ENCODE assay signal across 15 cellular contexts in the genomic region with DNA sequence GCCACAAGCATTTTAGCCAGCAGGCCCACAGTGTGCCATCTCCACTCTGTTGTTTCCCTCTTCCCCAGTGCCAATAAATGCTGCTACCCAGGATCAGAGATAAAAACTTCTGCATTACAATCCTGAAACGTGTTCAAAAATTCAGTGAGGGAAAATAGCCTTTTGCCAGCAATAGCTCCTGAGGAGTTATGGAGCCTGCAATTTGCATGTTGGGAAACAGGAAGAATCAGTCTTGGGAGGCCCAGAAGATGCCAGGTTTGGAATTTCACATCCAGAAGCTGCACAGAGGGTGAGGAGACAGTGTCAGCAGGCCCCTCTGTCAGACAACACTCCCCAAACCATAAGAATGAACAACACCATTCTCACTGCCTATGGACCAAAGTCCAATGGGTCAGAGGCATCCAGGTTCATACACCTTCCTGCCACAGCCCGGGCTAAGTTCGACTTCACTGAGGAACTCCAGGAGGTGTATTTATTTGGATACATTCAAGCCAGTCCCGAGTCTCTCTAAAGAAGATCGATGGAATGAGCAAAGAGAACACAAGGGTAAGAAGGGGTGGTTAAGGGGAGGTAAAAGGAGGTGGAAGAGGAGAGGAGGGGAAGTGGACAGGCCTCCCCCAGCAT. TPM values are rescaled to one million over a fixed set of nuclear protein-coding genes. Genes with fewer than 3 reads are reported as not detected.
DNase-seq lines count a peak whose midpoint lies in the region; ATAC-seq, FAIRE-seq and TF ChIP-seq lines count a peak whose summit lies in the region.
"Had no signal": no experiment of that assay in that cellular context is flagged by ENCODE, and none has a peak within 500 bp of the region (broad histone marks: within the 10 kb centered on the region; RNA-seq: fewer than 3 reads in every experiment).

No MANE protein-coding gene starts in this region.

- H3K27me3 Mint-ChIP-seq in chondrocyte (ENCODE audit: low read depth), result no peaks in the 10 kb centered on the region
- H3K27me3 Mint-ChIP-seq: activated naive CD8-positive, alpha-beta T cell treated with anti-CD3 and anti-CD28 coated beads, Interleukin-2, amount 50 U/mL, for 24 hours had no signal

- H2AFZ ChIP-seq in HepG2 (ENCODE audit: low read length), result no peak overlapping the region

- H3K36me3 ChIP-seq in HepG2 (replicated peaks in 1 of 2; ENCODE audit: control insufficient read depth in 1 of 2, insufficient read depth in 2 of 2, low read length in 2 of 2), result peaks cover 40 to 68% of the 10 kb centered on the region in 2 experiments
- H3K36me3 ChIP-seq in stomach, result peaks cover 10 to 40% (median 31%) of the 10 kb centered on the region in 4 donors

- peak overlapping the region; percentile 46 for H3K4me2 ChIP-seq in HepG2 (ENCODE audit: low read depth, low read length)

- POLR2A ChIA-PET in HepG2 (lab: Yijun Ruan, JAX), result interaction anchor here (1.8 kb wide), 1 partner anchor 19 kb away, joined by 4 read pairs; no protein-coding TSS in a partner anchor

- H3K4me3 ChIP-seq in HepG2 (replicated peaks in 1 of 3; ENCODE audit: insufficient read depth in 1 of 3, low read depth in 2 of 3, low read length in 3 of 3) (no peak overlapping the region), stomach (no peak overlapping the region)
- H3K4me3 ChIP-seq: HAP-1 had no signal

- DNase-seq in GM04504 (ENCODE audit: low read depth) (peak; percentile 49), chondrocyte (ENCODE audit: low spot score) (no peak), HepG2 (ENCODE audit: low spot score) (peak; percentile 83), stomach (no peak), NCI-H1694 (lab: John Stamatoyannopoulos, UW) (no peak)
- no peak for DNase-seq in stimulated activated CD4-positive, alpha-beta T cell treated with anti-CD3 and anti-CD28 coated beads, Interleukin-2, amount 100 ng/mL, for 24 hours
- DNase-seq: activated CD8-positive, alpha-beta T cell treated with anti-CD3 and anti-CD28 coated beads, Interleukin-2, amount 10 ng/mL, durations not matched to agents 7 days and 5 days; activated naive CD8-positive, alpha-beta T cell treated with anti-CD3 and anti-CD28 coated beads, Interleukin-2, amount 50 U/mL, for 24 hours; endodermal cell; NCI-H1694 treated with DMSO at 0.1 percent for 48 hours; T-helper 2 cell had no signal

- FAIRE-seq in HepG2 (lab: Jason Lieb, UNC), result peak; percentile 81

- H3K4me3 Mint-ChIP-seq in chondrocyte (ENCODE audit: unreplicated experiment), result peak overlapping the region; percentile 29
- H3K4me3 Mint-ChIP-seq: activated CD8-positive, alpha-beta T cell treated with anti-CD3 and anti-CD28 coated beads, Interleukin-2, amount 10 ng/mL, durations not matched to agents 7 days and 5 days; activated naive CD8-positive, alpha-beta T cell treated with anti-CD3 and anti-CD28 coated beads, Interleukin-2, amount 50 U/mL, for 24 hours; endodermal cell had no signal

- in situ Hi-C loops in HepG2 (cut with HindIII; ENCODE audit: extremely low pct_ligation_motif_present, low pct_unique_long_range_greater_than_20kb), result no loop called here

- TF ChIP-seq POLR2A in HepG2 (IDR thresholded peaks at IDR 0.05; ENCODE audit: insufficient read depth in 1 of 2, low read depth in 2 of 2, low read length in 2 of 2) (peak in 1 of 2 experiments; percentile 9; a peak in 1 of 4 replicates), stomach (IDR thresholded peaks at IDR 0.05) (no peak)

- H3K9me3 ChIP-seq in HepG2 (ENCODE audit: low read length) (no peaks in the 10 kb centered on the region), stomach (peaks cover 0 to 6% (median 3%) of the 10 kb centered on the region in 4 donors)

- peaks cover 8% of the 10 kb centered on the region for H3K9me3 Mint-ChIP-seq in chondrocyte (ENCODE audit: low read depth)
- H3K9me3 Mint-ChIP-seq: activated naive CD8-positive, alpha-beta T cell treated with anti-CD3 and anti-CD28 coated beads, Interleukin-2, amount 50 U/mL, for 24 hours had no signal

- BruUV-seq in HepG2 (replicated peaks; lab: Mats Ljungman, UMichigan), result no TSS peak

- no peak for TF ChIP-seq RAD21 in HepG2 (CRISPR knock-in tag; IDR thresholded peaks at IDR 0.05)

- TF ChIP-seq CTCF in chondrocyte (IDR thresholded peaks at IDR 0.05) (no peak), HepG2 (CRISPR knock-in tag; IDR thresholded peaks at IDR 0.05) (no peak), stomach (IDR thresholded peaks at IDR 0.05) (no peak)

- TF ChIP-seq EP300 in HepG2 (IDR thresholded peaks at IDR 0.05; ENCODE audit: low read depth in 2 of 2, low read length in 2 of 2) (no peak), HepG2 (CRISPR knock-in tag; IDR thresholded peaks at IDR 0.05; ENCODE audit: borderline replicate concordance) (peak; percentile 39; the same call in 1 of the 2 replicates), stomach (IDR thresholded peaks at IDR 0.05) (no peak)

- ATAC-seq in HepG2 (peak; percentile 73), GM18907 (IDR thresholded peaks at IDR 0.05; ENCODE audit: unreplicated experiment) (no peak), GM19397 (IDR thresholded peaks at IDR 0.05; ENCODE audit: unreplicated experiment) (no peak)
- ATAC-seq: activated CD8-positive, alpha-beta T cell treated with anti-CD3 and anti-CD28 coated beads, Interleukin-2, amount 10 ng/mL, durations not matched to agents 7 days and 5 days had no signal

- H3K27ac Mint-ChIP-seq in chondrocyte (ENCODE audit: unreplicated experiment), result peak overlapping the region; percentile 97
- H3K27ac Mint-ChIP-seq: activated CD8-positive, alpha-beta T cell treated with anti-CD3 and anti-CD28 coated beads, Interleukin-2, amount 10 ng/mL, durations not matched to agents 7 days and 5 days; activated naive CD8-positive, alpha-beta T cell treated with anti-CD3 and anti-CD28 coated beads, Interleukin-2, amount 50 U/mL, for 24 hours had no signal

- H3K27me3 ChIP-seq in HepG2 (ENCODE audit: control insufficient read depth in 1 of 2, insufficient read depth in 2 of 2, low read length in 2 of 2) (no peaks in the 10 kb centered on the region), stomach (no peaks in the 10 kb centered on the region)

- H3K9ac ChIP-seq in HepG2 (ENCODE audit: insufficient read depth, low read depth, low read length), result no peak overlapping the region

- 8% methylated on average over 5 of the region's 5 CpGs for WGBS in HepG2 (ENCODE audit: low lambda C conversion rate)
- 32 to 50% (median 42%) methylated on average over 5 of the region's 5 CpGs for WGBS in stomach, 5 donors

- CTCF ChIA-PET in HepG2 (lab: Yijun Ruan, JAX; ENCODE audit: low intra/inter-chr PET ratio, low total read pairs), result no interaction called here

- H3K4me1 ChIP-seq in HepG2 (ENCODE audit: insufficient read depth, low read length), result peaks cover 58% of the 10 kb centered on the region
- H3K4me1 ChIP-seq in stomach, result peaks cover 21 to 81% (median 42%) of the 10 kb centered on the region in 4 donors

- peaks cover 93% of the 10 kb centered on the region for H4K20me1 ChIP-seq in HepG2 (ENCODE audit: insufficient read depth, low read length)

- H3K4me1 Mint-ChIP-seq in chondrocyte (ENCODE audit: low read depth), result peaks cover 87% of the 10 kb centered on the region

- peaks cover 86% of the 10 kb centered on the region for H3K79me2 ChIP-seq in HepG2 (ENCODE audit: insufficient read depth, low read length)

- peaks cover 36% of the 10 kb centered on the region for H3K36me3 Mint-ChIP-seq in chondrocyte (ENCODE audit: low read depth)

- H3K27ac ChIP-seq in HepG2 (ENCODE audit: extremely low read length, insufficient read depth, low read length), result peak overlapping the region; percentile 53
- peak overlapping the region in 4 of 5 donors; percentile 15 to 69 (median 50) for H3K27ac ChIP-seq in stomach

- intact Hi-C loops in HepG2 (cut with micrococcal nuclease; ENCODE audit: unreplicated experiment) (no loop called here), stomach (cut with DNase I; ENCODE audit: low total_unique reads) (no loop called here)

RNA-seq across cellular contexts. Expression of a gene that starts 20.8 kb away (rescaled TPM):
- 459 to 621 TPM (median 460 TPM) in 3 replicates for total RNA-seq in chondrocyte
- total RNA-seq in HepG2 (2016; rRNA removed; fragmentation: Illumina TruSeq; extraction: Trizol), result 97.1 and 222 TPM in 2 replicates
- 35.1 and 38.1 TPM in 2 replicates for total RNA-seq in HepG2 (2016; cell fraction: cytosol; rRNA removed; fragmentation: Illumina TruSeq; extraction: Trizol; ENCODE audit: low read depth)
- 75.4 and 223 TPM in 2 replicates for total RNA-seq in HepG2 (2016; cell fraction: insoluble cytoplasmic fraction; rRNA removed; fragmentation: Illumina TruSeq; extraction: Trizol)
- 33.7 and 37.4 TPM in 2 replicates for total RNA-seq in HepG2 (2016; cell fraction: membrane; rRNA removed; fragmentation: Illumina TruSeq; extraction: Trizol)
- 254 and 316 TPM in 2 replicates for total RNA-seq in HepG2 (2016; cell fraction: nucleus; rRNA removed; fragmentation: Illumina TruSeq; extraction: Trizol)
- polyA plus RNA-seq in HepG2 (2011; rRNA removed), result 150 and 195 TPM in 2 replicates
- polyA plus RNA-seq in HepG2 (2011; cell fraction: cytosol; rRNA removed), result 97.1 and 99.8 TPM in 2 replicates
- 402 and 429 TPM in 2 replicates for polyA plus RNA-seq in HepG2 (2011; cell fraction: nucleus; rRNA removed)
- polyA plus RNA-seq in HepG2 (2012), result 190 and 218 TPM in 2 replicates
- polyA plus RNA-seq in HepG2 (2016; cell fraction: cytosol; fragmentation: Illumina TruSeq; extraction: Trizol; ENCODE audit: low read depth), result 14.1 and 14.3 TPM in 2 replicates
- 67.5 and 88.2 TPM in 2 replicates for polyA plus RNA-seq in HepG2 (2016; cell fraction: insoluble cytoplasmic fraction; fragmentation: Illumina TruSeq; extraction: Trizol; ENCODE audit: low read depth)
- 15.3 and 18.4 TPM in 2 replicates for polyA plus RNA-seq in HepG2 (2016; cell fraction: membrane; fragmentation: Illumina TruSeq; extraction: Trizol; ENCODE audit: low read depth)
- polyA plus RNA-seq in HepG2 (2016; cell fraction: nucleus; fragmentation: Illumina TruSeq; extraction: Trizol; ENCODE audit: insufficient read depth, low read depth), result 548 and 573 TPM in 2 replicates
- polyA minus RNA-seq in HepG2 (2011; rRNA and poly(A)+ RNA removed; ENCODE audit: low replicate concordance), result 18.3 and 157 TPM in 2 replicates
- 155 and 192 TPM in 2 replicates for polyA minus RNA-seq in HepG2 (2011; cell fraction: cytosol; rRNA and poly(A)+ RNA removed)
- 198 and 205 TPM in 2 replicates for polyA minus RNA-seq in HepG2 (2011; cell fraction: nucleus; rRNA and poly(A)+ RNA removed)
- 100 to 1,000 TPM; 125 to 456 (median 251) TPM for total RNA-seq in stomach
- 10 to 100 TPM; 34.4 to 79.6 (median 74.6) TPM for polyA plus RNA-seq in stomach

RNA-seq across cellular contexts. Expression of a gene that starts 38.5 kb away (rescaled TPM):
- total RNA-seq in chondrocyte (not detected in 3 replicates), HepG2 (2016; rRNA removed; fragmentation: Illumina TruSeq; extraction: Trizol) (0.35 TPM in 1 of 2 replicates, not detected in the other), stomach (not detected)
- total RNA-seq in HepG2 (2016; cell fraction: cytosol; rRNA removed; fragmentation: Illumina TruSeq; extraction: Trizol; ENCODE audit: low read depth), result 0.53 TPM in 1 of 2 replicates, not detected in the other
- total RNA-seq in HepG2 (2016; cell fraction: insoluble cytoplasmic fraction; rRNA removed; fragmentation: Illumina TruSeq; extraction: Trizol), result not detected in 2 replicates
- not detected in 2 replicates for total RNA-seq in HepG2 (2016; cell fraction: membrane; rRNA removed; fragmentation: Illumina TruSeq; extraction: Trizol)
- total RNA-seq in HepG2 (2016; cell fraction: nucleus; rRNA removed; fragmentation: Illumina TruSeq; extraction: Trizol), result not detected in 2 replicates
- polyA plus RNA-seq in HepG2 (2011; rRNA removed) (not detected in 2 replicates), stomach (not detected)
- not detected in 2 replicates for polyA plus RNA-seq in HepG2 (2011; cell fraction: cytosol; rRNA removed)
- not detected in 2 replicates for polyA plus RNA-seq in HepG2 (2011; cell fraction: nucleus; rRNA removed)
- not detected in 2 replicates for polyA plus RNA-seq in HepG2 (2012)
- polyA plus RNA-seq in HepG2 (2016; cell fraction: cytosol; fragmentation: Illumina TruSeq; extraction: Trizol; ENCODE audit: low read depth), result not detected in 2 replicates
- not detected in 2 replicates for polyA plus RNA-seq in HepG2 (2016; cell fraction: insoluble cytoplasmic fraction; fragmentation: Illumina TruSeq; extraction: Trizol; ENCODE audit: low read depth)
- not detected in 2 replicates for polyA plus RNA-seq in HepG2 (2016; cell fraction: membrane; fragmentation: Illumina TruSeq; extraction: Trizol; ENCODE audit: low read depth)
- polyA plus RNA-seq in HepG2 (2016; cell fraction: nucleus; fragmentation: Illumina TruSeq; extraction: Trizol; ENCODE audit: insufficient read depth, low read depth), result not detected in 2 replicates
- not detected in 2 replicates for polyA minus RNA-seq in HepG2 (2011; rRNA and poly(A)+ RNA removed; ENCODE audit: low replicate concordance)
- polyA minus RNA-seq in HepG2 (2011; cell fraction: cytosol; rRNA and poly(A)+ RNA removed), result not detected in 2 replicates
- not detected in 2 replicates for polyA minus RNA-seq in HepG2 (2011; cell fraction: nucleus; rRNA and poly(A)+ RNA removed)
- total RNA-seq: activated CD8-positive, alpha-beta T cell treated with anti-CD3 and anti-CD28 coated beads, Interleukin-2, amount 10 ng/mL, durations not matched to agents 7 days and 5 days; endodermal cell; myocyte had no signal

Comparison
In these comparisons a context has a peak if more than half of its experiments do, and no peak if none do; other contexts are left out.
1. DNase-seq: peak in GM04504 (single experiment) and HepG2 (single experiment); none in chondrocyte (single experiment), stomach (single experiment), NCI-H1694 (single experiment) and stimulated activated CD4-positive, alpha-beta T cell treated with anti-CD3 and anti-CD28 coated beads, Interleukin-2, amount 100 ng/mL, for 24 hours (0 of 2).